In the genomic region with DNA sequence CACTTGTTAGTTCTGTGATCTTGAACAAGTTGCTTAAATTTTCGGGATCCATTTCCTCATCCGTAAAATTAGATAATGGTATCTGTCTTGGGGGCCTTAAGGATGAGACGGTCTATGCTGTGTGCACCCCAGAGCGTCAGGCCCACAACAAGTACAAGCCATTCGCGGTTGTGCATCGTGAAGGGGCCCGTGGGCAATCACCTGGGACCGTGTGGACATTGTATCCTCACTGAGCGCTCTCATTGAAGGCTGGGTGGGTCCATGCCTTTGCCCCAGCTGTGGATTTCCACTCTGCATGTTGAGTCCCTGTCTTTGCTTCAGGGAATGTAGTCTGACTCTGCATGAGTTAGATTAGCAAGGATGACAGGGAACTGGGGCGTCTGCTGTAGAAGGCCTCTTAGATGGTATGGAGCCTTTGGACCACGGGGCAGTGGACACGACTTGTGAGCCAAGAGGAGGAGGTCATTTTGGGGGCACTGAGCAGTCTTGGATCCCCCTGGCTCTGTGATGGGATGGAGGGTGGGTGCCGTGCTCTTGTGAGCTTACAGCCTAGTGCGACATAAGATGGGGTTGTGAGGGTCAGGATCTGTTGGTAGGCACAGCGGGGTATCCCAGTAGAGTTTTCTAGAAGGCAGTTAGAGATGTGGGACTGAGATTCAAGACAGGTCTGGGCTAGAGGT, we compare ENCODE assay signal across 21 cellular contexts.
DNase-seq lines count a peak whose midpoint lies in the region; ATAC-seq and TF ChIP-seq lines count a peak whose summit lies in the region.
"Had no signal": no experiment of that assay in that cellular context is flagged by ENCODE, and none has a peak within 500 bp of the region (broad histone marks: within the 10 kb centered on the region; RNA-seq: fewer than 3 reads in every experiment).

No MANE protein-coding gene starts in this region.

- H2BK120ac ChIP-seq in mesenchymal stem cell (ENCODE audit: low read depth, low read length), result no peak overlapping the region

- no peak for ATAC-seq in activated B cell treated with CpG ODN at 0.5 μM for 24 hours (ENCODE audit: low read depth)
- no peak for ATAC-seq in stimulated activated memory B cell treated with anti-CD40 and anti-IgM and Interleukin-4, amounts not matched to agents 10 μg/mL and 1 μg/mL and 100 μg/mL, for 72 hours
- ATAC-seq in HG02763 (IDR thresholded peaks at IDR 0.05; ENCODE audit: unreplicated experiment), result no peak
- ATAC-seq: HCT116, HepG2 had no signal

- peak overlapping the region; percentile 46 for H2AK5ac ChIP-seq in mesenchymal stem cell (ENCODE audit: low read length, severe bottlenecking)

- DNase-seq in activated effector memory CD4-positive, alpha-beta T cell treated with anti-CD3 and anti-CD28 coated beads, Interleukin-2, amount 50 U/mL, for 16 hours, result peak; percentile 38
- DNase-seq in activated effector memory CD4-positive, alpha-beta T cell treated with Interleukin-2 at 50 U/mL for 16 hours, result no peak
- DNase-seq in activated B cell treated with CpG ODN at 0.5 μM for 24 hours, result no peak
- DNase-seq in mesenchymal stem cell, result no peak
- DNase-seq in SIG-M5 treated with dmso at 0.1 percent for 504 hours (lab: John Stamatoyannopoulos, UW; ENCODE audit: unreplicated experiment), result no peak
- no peak for DNase-seq in effector CD4-positive, alpha-beta T cell
- DNase-seq: BE2C; CD4-positive, CD25-positive, alpha-beta regulatory T cell; DMS153; GDM1; NCI-H1417; NCI-H187 treated with DMSO at 0.1 percent for 48 hours; NCI-H2227 treated with DMSO at 0.1 percent for 48 hours; NCI-H510A treated with DMSO at 0.1 percent for 48 hours; NCI-H774; SIG-M5 had no signal

- H3K4me3 ChIP-seq in mesenchymal stem cell (ENCODE audit: insufficient read depth in 1 of 2, low read depth in 1 of 2, low read length in 2 of 2), result no peak overlapping the region

- no peaks in the 10 kb centered on the region for H3K9me3 ChIP-seq in mesenchymal stem cell (ENCODE audit: control insufficient read depth, low read length)
- H3K9me3 ChIP-seq: BE2C had no signal

- H3K4me1 Mint-ChIP-seq in activated B cell treated with CpG ODN at 0.5 μM for 24 hours, result peaks cover 18% of the 10 kb centered on the region
- peaks cover 22% of the 10 kb centered on the region for H3K4me1 Mint-ChIP-seq in stimulated activated memory B cell treated with anti-CD40 and anti-IgM and Interleukin-4, amounts not matched to agents 10 μg/mL and 1 μg/mL and 100 μg/mL, for 72 hours

- intact Hi-C loops in activated B cell treated with CpG ODN at 0.5 μM for 24 hours (cut with micrococcal nuclease), result loop anchor here (5.0 to 10.0 kb wide), 4 partner anchors 44 to 211 kb away; a partner anchor contains a TSS

- peaks cover 18 to 33% of the 10 kb centered on the region in 2 experiments for H3K36me3 ChIP-seq in mesenchymal stem cell (ENCODE audit: control insufficient read depth in 1 of 2, insufficient read depth in 2 of 2, low read depth in 1 of 2, low read length in 2 of 2)
- H3K36me3 ChIP-seq: BE2C had no signal

- no peak for TF ChIP-seq CTCF in activated B cell treated with CpG ODN at 0.5 μM for 24 hours (IDR thresholded peaks at IDR 0.05)

- H3K79me1 ChIP-seq in mesenchymal stem cell (replicated peaks; ENCODE audit: low read length, poor library complexity, severe bottlenecking), result no peaks in the 10 kb centered on the region

- peaks cover 63% of the 10 kb centered on the region for H3K36me3 Mint-ChIP-seq in activated B cell treated with CpG ODN at 0.5 μM for 24 hours (ENCODE audit: low read depth)
- H3K36me3 Mint-ChIP-seq in stimulated activated memory B cell treated with anti-CD40 and anti-IgM and Interleukin-4, amounts not matched to agents 10 μg/mL and 1 μg/mL and 100 μg/mL, for 72 hours, result peaks cover 39% of the 10 kb centered on the region
- H3K36me3 Mint-ChIP-seq: CD4-positive, CD25-positive, alpha-beta regulatory T cell had no signal

- H3K27ac Mint-ChIP-seq in activated B cell treated with CpG ODN at 0.5 μM for 24 hours, result peak overlapping the region; percentile 26
- peak overlapping the region; percentile 56 for H3K27ac Mint-ChIP-seq in stimulated activated memory B cell treated with anti-CD40 and anti-IgM and Interleukin-4, amounts not matched to agents 10 μg/mL and 1 μg/mL and 100 μg/mL, for 72 hours

- H2BK12ac ChIP-seq in mesenchymal stem cell (ENCODE audit: low read length in 2 of 2), result no peak overlapping the region

- no peak overlapping the region for H3K4ac ChIP-seq in mesenchymal stem cell (ENCODE audit: low read depth in 1 of 2, low read length in 2 of 2)

- H3K9me3 Mint-ChIP-seq in activated B cell treated with CpG ODN at 0.5 μM for 24 hours, result no peaks in the 10 kb centered on the region
- no peaks in the 10 kb centered on the region for H3K9me3 Mint-ChIP-seq in stimulated activated memory B cell treated with anti-CD40 and anti-IgM and Interleukin-4, amounts not matched to agents 10 μg/mL and 1 μg/mL and 100 μg/mL, for 72 hours
- H3K9me3 Mint-ChIP-seq: CD4-positive, CD25-positive, alpha-beta regulatory T cell had no signal

- H3K27me3 Mint-ChIP-seq in activated B cell treated with CpG ODN at 0.5 μM for 24 hours, result no peaks in the 10 kb centered on the region
- no peaks in the 10 kb centered on the region for H3K27me3 Mint-ChIP-seq in stimulated activated memory B cell treated with anti-CD40 and anti-IgM and Interleukin-4, amounts not matched to agents 10 μg/mL and 1 μg/mL and 100 μg/mL, for 72 hours
- H3K27me3 Mint-ChIP-seq: CD4-positive, CD25-positive, alpha-beta regulatory T cell had no signal

- no peak overlapping the region for H3K27ac ChIP-seq in mesenchymal stem cell (ENCODE audit: low read length, poor library complexity, severe bottlenecking)
- H3K27ac ChIP-seq: KMS-11 had no signal

- H3K14ac ChIP-seq in mesenchymal stem cell (ENCODE audit: low read length in 2 of 2), result no peak overlapping the region

- peaks cover 18% of the 10 kb centered on the region for H3K4me1 ChIP-seq in mesenchymal stem cell (ENCODE audit: control insufficient read depth, insufficient read depth, low read depth, low read length)
- H3K4me1 ChIP-seq: BE2C had no signal

- no peak overlapping the region for H4K91ac ChIP-seq in mesenchymal stem cell (ENCODE audit: low read length)

- H3K4me3 Mint-ChIP-seq in activated B cell treated with CpG ODN at 0.5 μM for 24 hours, result no peak overlapping the region
- no peak overlapping the region for H3K4me3 Mint-ChIP-seq in stimulated activated memory B cell treated with anti-CD40 and anti-IgM and Interleukin-4, amounts not matched to agents 10 μg/mL and 1 μg/mL and 100 μg/mL, for 72 hours
- H3K4me3 Mint-ChIP-seq: CD4-positive, CD25-positive, alpha-beta regulatory T cell had no signal

- POLR2A ChIA-PET in activated B cell treated with CpG ODN at 0.5 μM for 24 hours (lab: Charles Lee), result no interaction called here

- no peak overlapping the region for H3K18ac ChIP-seq in mesenchymal stem cell (ENCODE audit: low read depth in 1 of 2, low read length in 2 of 2)

- H2BK15ac ChIP-seq in mesenchymal stem cell (ENCODE audit: low read depth, poor library complexity, severe bottlenecking), result no peak overlapping the region

- no peak overlapping the region for H2AFZ ChIP-seq in mesenchymal stem cell (ENCODE audit: low read depth, low read length)

- no peak overlapping the region for H4K8ac ChIP-seq in mesenchymal stem cell (ENCODE audit: low read length)

- no peak overlapping the region for H2BK5ac ChIP-seq in mesenchymal stem cell (ENCODE audit: low read depth, low read length, poor library complexity, severe bottlenecking)

- H3K4me2 ChIP-seq in mesenchymal stem cell (ENCODE audit: low read length, poor library complexity, severe bottlenecking), result no peak overlapping the region
- H3K4me2 ChIP-seq: KMS-11 had no signal

- H3K23ac ChIP-seq in mesenchymal stem cell (ENCODE audit: low read length in 2 of 2), result no peak overlapping the region

- CTCF ChIA-PET in activated B cell treated with CpG ODN at 0.5 μM for 24 hours (lab: Charles Lee), result interaction anchor here (1.4 kb wide), 1 partner anchor 117 kb away, joined by 6 read pairs; no protein-coding TSS in a partner anchor

- WGBS in mesenchymal stem cell, result 97% methylated on average over 16 of the region's 16 CpGs

- H3K27me3 ChIP-seq in mesenchymal stem cell (ENCODE audit: control insufficient read depth in 1 of 2, insufficient read depth in 1 of 2, low read length in 2 of 2), result no peaks in the 10 kb centered on the region
- H3K27me3 ChIP-seq: BE2C had no signal

- no peak overlapping the region for H3K9ac ChIP-seq in mesenchymal stem cell (ENCODE audit: low read length)
- H3K9ac ChIP-seq: KMS-11 had no signal
